8 cellular contexts compared by ENCODE assay signal in the genomic region with DNA sequence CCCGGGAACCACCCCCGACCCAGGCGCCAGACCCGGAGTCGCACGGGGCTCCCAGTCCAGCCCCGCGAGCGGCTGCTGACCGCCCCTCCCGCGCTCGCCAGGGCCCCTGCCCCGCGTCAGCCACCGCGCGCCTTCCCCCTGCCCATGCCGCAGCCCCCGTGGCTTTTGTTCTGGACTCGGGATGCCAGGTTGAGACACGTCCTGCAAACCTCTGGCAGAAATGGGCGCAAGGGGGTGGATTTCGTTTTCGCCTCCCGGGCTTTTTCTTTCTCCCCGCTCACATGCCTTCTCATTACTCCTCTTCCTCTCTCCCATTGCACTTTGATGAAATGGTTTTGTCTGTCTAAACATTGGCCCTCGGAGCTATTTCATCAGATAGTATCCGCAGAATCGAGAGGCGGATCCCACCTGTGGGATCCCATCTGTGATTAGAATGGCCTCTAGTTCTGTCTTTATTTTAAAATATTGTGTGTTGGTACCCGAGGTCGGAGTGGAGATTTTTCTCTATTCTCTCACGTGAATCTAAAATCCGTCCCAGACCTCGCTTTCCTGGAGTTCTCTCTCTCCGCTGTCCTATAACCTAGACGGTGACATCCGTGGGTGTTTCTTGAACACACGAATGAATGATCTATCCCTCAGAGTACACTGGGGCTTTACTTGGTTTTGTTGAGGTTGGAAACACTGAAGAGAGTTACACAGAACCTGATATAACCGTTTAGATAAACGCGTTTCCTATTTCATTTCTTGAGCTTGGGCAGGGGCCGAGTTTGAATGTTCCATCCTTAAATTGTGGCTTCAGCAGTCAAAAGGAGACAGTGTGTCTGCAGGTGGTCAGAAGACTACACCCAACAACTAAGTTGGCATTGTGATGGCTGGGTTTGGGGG. TPM values are rescaled to one million over a fixed set of nuclear protein-coding genes. Genes with fewer than 3 reads are reported as not detected.
DNase-seq lines count a peak whose midpoint lies in the region; ATAC-seq and TF ChIP-seq lines count a peak whose summit lies in the region.

No MANE protein-coding gene starts in this region.

- intact Hi-C loops in cardiac septum (cut with DNase I) = no loop called here
- intact Hi-C loops in prostate gland (cut with DNase I) = no loop called here

- TF ChIP-seq POLR2A in prostate gland (IDR thresholded peaks at IDR 0.05) = no peak

- H3K36me3 ChIP-seq in cardiac muscle cell (no peaks in the 10 kb centered on the region), prostate gland (no peaks in the 10 kb centered on the region)

- DNase-seq in cardiac muscle cell (ENCODE audit: low read depth in 1 of 2, low spot score in 1 of 2) (peak in 1 of 2 donors; percentile 11), cardiac septum (ENCODE audit: low spot score) (no peak), T-helper 17 cell (peak in 1 of 3 donors; percentile 12), fibroblast of pulmonary artery (ENCODE audit: low read depth) (no peak), prostate gland (ENCODE audit: low spot score) (peak; percentile 13), DMS114 treated with DMSO at 0.1 percent for 48 hours (lab: John Stamatoyannopoulos, UW; ENCODE audit: unreplicated experiment) (no peak), GOT3 (lab: John Stamatoyannopoulos, UW) (no peak), activated gamma-delta T cell (lab: John Stamatoyannopoulos, UW) (no peak)

- H3K4me1 ChIP-seq in cardiac muscle cell (ENCODE audit: low read depth) (peaks cover 4% of the 10 kb centered on the region), prostate gland (replicated peaks) (no peaks in the 10 kb centered on the region)

- H3K27ac Mint-ChIP-seq in T-helper 17 cell = peak overlapping the region; percentile 94

- 6% methylated on average over 44 of the region's 44 CpGs for WGBS in prostate gland

- H3K4me1 Mint-ChIP-seq in T-helper 17 cell = peaks cover 30% of the 10 kb centered on the region

- no peaks in the 10 kb centered on the region for H3K9me3 ChIP-seq in cardiac muscle cell (ENCODE audit: low read depth)
- no peaks in the 10 kb centered on the region for H3K9me3 ChIP-seq in T-helper 17 cell (ENCODE audit: control insufficient read depth, low read length, poor library complexity, severe bottlenecking)
- no peaks in the 10 kb centered on the region for H3K9me3 ChIP-seq in prostate gland

- peaks cover 18% of the 10 kb centered on the region for H3K27me3 Mint-ChIP-seq in T-helper 17 cell

- peak; percentile 30 for ATAC-seq in T-helper 17 cell

- H3K27me3 ChIP-seq in cardiac muscle cell = peaks cover 45% of the 10 kb centered on the region
- H3K27me3 ChIP-seq in prostate gland (replicated peaks; ENCODE audit: insufficient read depth) = no peaks in the 10 kb centered on the region

- H3K27ac ChIP-seq in cardiac muscle cell (no peak overlapping the region), prostate gland (peak overlapping the region; percentile 70)

- H3K4me3 ChIP-seq in cardiac muscle cell (peak overlapping the region; percentile 70), fibroblast of pulmonary artery (replicated peaks; ENCODE audit: low read depth, low read length) (peak overlapping the region; percentile 55), prostate gland (peak overlapping the region; percentile 57 to 61)

- TF ChIP-seq CTCF in cardiac muscle cell (IDR thresholded peaks at IDR 0.05; ENCODE audit: low read depth, low read length) (no peak), fibroblast of pulmonary artery (IDR thresholded peaks at IDR 0.05; ENCODE audit: low read length, missing control alignments) (no peak), prostate gland (IDR thresholded peaks at IDR 0.05) (no peak)

- peaks cover 5% of the 10 kb centered on the region for H3K36me3 Mint-ChIP-seq in T-helper 17 cell (ENCODE audit: low read depth)

- peak overlapping the region; percentile 97 for H3K4me3 Mint-ChIP-seq in T-helper 17 cell

RNA-seq across cellular contexts. Expression of gene EDARADD, which starts 1.9 kb away (rescaled TPM):
- 0.24 and 0.32 TPM in 2 replicates for total RNA-seq in cardiac muscle cell
- 0.70 and 0.77 TPM in 2 replicates for polyA plus RNA-seq in cardiac muscle cell
- total RNA-seq in cardiac septum = 0.43 TPM
- 1 to 10 TPM in 1 of 2 donors, under 1 TPM in 1; 0.37 to 2.5 TPM for total RNA-seq in T-helper 17 cell
- 10 to 100 TPM in 1 of 2 donors, 1 to 10 TPM in 1; 4.9 to 12.8 TPM for total RNA-seq in prostate gland
